Comparison of ENCODE assay signal across 2 cellular contexts in genomic region chr5:36648426-36648825, GRCh38.
TF ChIP-seq lines count a peak whose summit lies in the region.

No MANE protein-coding gene starts in this region.

TF ChIP-seq in HEK293, 187 proteins besides CTCF, POLR2A, EP300 and RAD21:
- TF ChIP-seq ZNF513 (tag by site-specific recombination; IDR thresholded peaks at IDR 0.05) (no peak), ZNF18 (tag by site-specific recombination; IDR thresholded peaks at IDR 0.05) (no peak), ZNF394 (tag by site-specific recombination; IDR thresholded peaks at IDR 0.05; ENCODE audit: borderline replicate concordance) (no peak), SCRT2 (tag by site-specific recombination; IDR thresholded peaks at IDR 0.05) (0 out of 2 replicates have a peak, but pooled peaks have one; percentile 21), BCL6B (tag by site-specific recombination; IDR thresholded peaks at IDR 0.05) (no peak), IKZF3 (tag by site-specific recombination; IDR thresholded peaks at IDR 0.05) (no peak), ZBTB48 (tag by site-specific recombination; IDR thresholded peaks at IDR 0.05) (no peak)

TF ChIP-seq in K562, 482 proteins besides CTCF, POLR2A, EP300 and RAD21 (continued from another document):
- no peak for TF ChIP-seq UBTF (IDR thresholded peaks at IDR 0.05; ENCODE audit: borderline replicate concordance in 1 of 2, low read depth in 2 of 2, low read length in 2 of 2)
- TF ChIP-seq CTCFL (IDR thresholded peaks at IDR 0.05; ENCODE audit: borderline replicate concordance, insufficient read depth, low read depth, low read length, poor library complexity, severe bottlenecking) = no peak
- TF ChIP-seq HDAC3 (IDR thresholded peaks at IDR 0.05; ENCODE audit: borderline replicate concordance, partially characterized antibody) = no peak
- TF ChIP-seq STAG1 (CRISPR knock-in tag; IDR thresholded peaks at IDR 0.05; ENCODE audit: borderline replicate concordance) = no peak
- peak; percentile 38; the same call in 1 of the 2 replicates for TF ChIP-seq VEZF1 (CRISPR knock-in tag; IDR thresholded peaks at IDR 0.05)
- no peak for TF ChIP-seq TAF1 (IDR thresholded peaks at IDR 0.05; ENCODE audit: control insufficient read depth, extremely low read depth, insufficient read depth, low read length, severe bottlenecking)
- TF ChIP-seq CREM (IDR thresholded peaks at IDR 0.05; ENCODE audit: low read depth) = no peak
- TF ChIP-seq ZNF778 (CRISPR knock-in tag; IDR thresholded peaks at IDR 0.05) = no peak
- TF ChIP-seq ZNF212 (CRISPR knock-in tag; IDR thresholded peaks at IDR 0.05) = no peak
- TF ChIP-seq ZNF785 (CRISPR knock-in tag; IDR thresholded peaks at IDR 0.05) = no peak
- no peak for TF ChIP-seq ZNF121 (CRISPR knock-in tag; conservative IDR thresholded peaks at IDR 0.05)
- TF ChIP-seq ZC3H11A (IDR thresholded peaks at IDR 0.05; ENCODE audit: low read depth, low read length) = no peak
- TF ChIP-seq ZNF695 (CRISPR knock-in tag; IDR thresholded peaks at IDR 0.05) = no peak
- no peak for TF ChIP-seq ZFP36 (IDR thresholded peaks at IDR 0.05; ENCODE audit: low read depth, low read length, partially characterized antibody)
- no peak for TF ChIP-seq HDAC6 (IDR thresholded peaks at IDR 0.05; ENCODE audit: low read depth, low read length)
- TF ChIP-seq ZFP30 (CRISPR knock-in tag; IDR thresholded peaks at IDR 0.05; ENCODE audit: borderline replicate concordance) = no peak
- no peak for TF ChIP-seq NR2F6 (CRISPR knock-in tag; IDR thresholded peaks at IDR 0.05)
- TF ChIP-seq NFE2 (IDR thresholded peaks at IDR 0.05; ENCODE audit: low read depth) = peak; percentile 75
- no peak for TF ChIP-seq ATF1 (CRISPR knock-in tag; IDR thresholded peaks at IDR 0.05)
- TF ChIP-seq ATF1 (tag; IDR thresholded peaks at IDR 0.05) = no peak
- peak; percentile 7; the same call in 1 of the 2 replicates for TF ChIP-seq BHLHE40 (IDR thresholded peaks at IDR 0.05; ENCODE audit: low read length)
- no peak for TF ChIP-seq HDGF (IDR thresholded peaks at IDR 0.05)
- TF ChIP-seq MAFF (IDR thresholded peaks at IDR 0.05; ENCODE audit: low read length) = peak; percentile 64
- no peak for TF ChIP-seq CXXC5 (CRISPR knock-in tag; IDR thresholded peaks at IDR 0.05)
- peak; percentile 32; the same call in 1 of the 2 replicates for TF ChIP-seq NFE2L1 (tag; IDR thresholded peaks at IDR 0.05; ENCODE audit: borderline replicate concordance, low read depth)
- no peak for TF ChIP-seq CREB1 (IDR thresholded peaks at IDR 0.05)
- TF ChIP-seq CREB1 (CRISPR knock-in tag; IDR thresholded peaks at IDR 0.05) = no peak
- no peak for TF ChIP-seq MCM5 (IDR thresholded peaks at IDR 0.05; ENCODE audit: low read depth)
- no peak for TF ChIP-seq POLR2G (IDR thresholded peaks at IDR 0.05; ENCODE audit: low read depth, low read length)
- no peak for TF ChIP-seq KAT2B (IDR thresholded peaks at IDR 0.05; ENCODE audit: low read depth, low read length)
- TF ChIP-seq E2F4 (CRISPR knock-in tag; IDR thresholded peaks at IDR 0.05; ENCODE audit: low read depth) = no peak
- TF ChIP-seq MAFG (tag; conservative IDR thresholded peaks at IDR 0.05) = peak; percentile 87
- no peak for TF ChIP-seq FOXK1 (CRISPR knock-in tag; IDR thresholded peaks at IDR 0.05; ENCODE audit: borderline replicate concordance)
- TF ChIP-seq FOXJ2 (tag; IDR thresholded peaks at IDR 0.05) = 0 out of 2 replicates have a peak, but pooled peaks have one; percentile 28
- TF ChIP-seq ZBTB33 (CRISPR knock-in tag; IDR thresholded peaks at IDR 0.05) = no peak
- TF ChIP-seq SIN3B (IDR thresholded peaks at IDR 0.05; ENCODE audit: low read depth) = no peak
- peak; percentile 78; the same call in 1 of the 2 replicates for TF ChIP-seq C11orf30 (IDR thresholded peaks at IDR 0.05; ENCODE audit: low read depth)
- peak; percentile 64 for TF ChIP-seq MAFK (IDR thresholded peaks at IDR 0.05; ENCODE audit: low read length)
- peak; percentile 85 for TF ChIP-seq ZNF316 (IDR thresholded peaks at IDR 0.05)
- no peak for TF ChIP-seq MAX (CRISPR knock-in tag; IDR thresholded peaks at IDR 0.05)
- no peak for TF ChIP-seq HEY1 (CRISPR knock-in tag; IDR thresholded peaks at IDR 0.05; ENCODE audit: borderline replicate concordance)
